ENCODE assay signal across 8 cellular contexts in the genomic region with DNA sequence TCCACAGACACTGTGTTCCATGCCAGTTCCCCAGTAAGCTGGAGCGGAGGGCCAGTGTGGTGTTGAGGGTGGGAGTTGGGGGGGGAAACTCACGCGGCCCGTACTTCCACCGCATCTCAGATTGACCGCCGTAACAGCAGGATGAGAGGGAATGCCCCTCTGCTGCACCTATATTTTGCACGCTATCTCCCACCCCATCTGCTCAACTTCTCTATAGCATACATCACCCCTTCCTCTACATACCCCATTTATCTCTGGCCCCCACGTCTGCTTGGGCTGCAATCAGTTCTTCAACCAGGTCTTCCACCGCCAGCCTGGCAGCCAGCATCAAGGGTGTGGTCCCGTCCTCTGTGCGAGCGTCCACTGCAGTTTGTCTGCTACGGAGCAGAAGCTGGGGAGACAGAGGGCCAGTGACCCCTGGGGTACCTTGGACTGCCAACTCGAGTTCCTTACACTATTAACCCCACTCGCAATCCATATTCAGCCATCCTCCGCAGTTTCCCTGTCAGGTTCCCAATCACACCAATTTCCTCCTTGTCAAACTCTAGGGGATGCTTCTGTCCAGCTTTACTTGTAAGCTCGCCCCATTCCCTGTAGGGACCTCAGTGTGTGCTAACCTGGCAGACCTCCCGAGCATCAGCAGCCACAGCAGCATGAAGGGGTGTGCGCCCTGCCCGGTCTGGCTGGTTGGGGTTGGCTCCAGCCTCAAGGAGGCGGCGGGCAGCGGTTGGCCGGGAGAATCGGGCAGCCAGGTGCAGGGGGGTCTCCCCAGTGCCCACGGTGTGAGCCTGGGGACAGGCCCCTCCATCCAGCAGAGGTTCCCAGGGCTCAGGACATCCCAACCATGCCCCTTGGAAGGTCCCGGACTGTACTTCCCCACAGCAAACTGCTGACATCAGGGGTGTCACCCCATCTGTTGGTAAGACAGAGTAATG. TPM values are rescaled to one million over a fixed set of nuclear protein-coding genes. Genes with fewer than 3 reads are reported as not detected.
DNase-seq lines count a peak whose midpoint lies in the region; ATAC-seq and TF ChIP-seq lines count a peak whose summit lies in the region.

No MANE protein-coding gene starts in this region.

- intact Hi-C loops in A673 (cut with micrococcal nuclease; ENCODE audit: unreplicated experiment), result no loop called here

- CTCF ChIA-PET in A673 (lab: Charles Lee), result no interaction called here

- H3K9me3 ChIP-seq in A673 (ENCODE audit: low read depth, low read length, poor library complexity, severe bottlenecking), result no peaks in the 10 kb centered on the region

- H3K4me1 ChIP-seq in A673 (ENCODE audit: insufficient read depth, low read length, poor library complexity, severe bottlenecking), result peaks cover 34% of the 10 kb centered on the region

- BruUV-seq in A673 (replicated peaks; lab: Mats Ljungman, UMichigan), result TSS peak; percentile 75

- in situ Hi-C loops in astrocyte of the cerebellum (cut with HindIII; ENCODE audit: low sequenced_read_pairs), result no loop called here

- no peaks in the 10 kb centered on the region for H3K27me3 ChIP-seq in A673 (replicated peaks; ENCODE audit: insufficient read depth, low read depth, low read length, poor library complexity)

- no peaks in the 10 kb centered on the region for H3K36me3 ChIP-seq in A673 (ENCODE audit: insufficient read depth, low read length, poor library complexity, severe bottlenecking)

- H3K27me3 Mint-ChIP-seq in IgD-negative memory B cell, result no peaks in the 10 kb centered on the region
- H3K27me3 Mint-ChIP-seq in immature natural killer cell (ENCODE audit: low read depth in 3 of 3), result peaks cover 10 to 16% (median 14%) of the 10 kb centered on the region in 3 donors

- H3K4me3 ChIP-seq in A673 (ENCODE audit: low read depth, low read length, poor library complexity, severe bottlenecking) (peak overlapping the region; percentile 64), astrocyte of the cerebellum (ENCODE audit: low read depth, low read length) (peak overlapping the region; percentile 83)

- TF ChIP-seq CTCF in A673 (conservative IDR thresholded peaks at IDR 0.05; ENCODE audit: low read depth, low read length) (no peak), astrocyte of the cerebellum (IDR thresholded peaks at IDR 0.05; ENCODE audit: low read depth, low read length, missing control alignments) (peak; percentile 6)

- no peaks in the 10 kb centered on the region for H3K36me3 Mint-ChIP-seq in IgD-negative memory B cell
- no peaks in the 10 kb centered on the region for H3K36me3 Mint-ChIP-seq in immature natural killer cell
- peaks cover 28% of the 10 kb centered on the region for H3K36me3 Mint-ChIP-seq in stimulated activated effector memory CD8-positive, alpha-beta T cell treated with anti-CD3 and anti-CD28 coated beads, Interleukin-12 subunit alpha, Interleukin-12 subunit beta, amount 100 ng/mL, for 72 hours

- POLR2A ChIA-PET in A673 (lab: Charles Lee; ENCODE audit: low non-redundant PET), result no interaction called here

- no peak for DNase-seq in A673 (ENCODE audit: low spot score)
- DNase-seq in astrocyte of the cerebellum (ENCODE audit: low read depth), result no peak
- no peak for DNase-seq in immature natural killer cell
- DNase-seq in stimulated activated effector memory CD8-positive, alpha-beta T cell treated with anti-CD3 and anti-CD28 coated beads, Interleukin-12 subunit alpha, Interleukin-12 subunit beta, amount 100 ng/mL, for 72 hours (ENCODE audit: low spot score in 2 of 2), result no peak
- no peak for DNase-seq in Kasumi-1 (lab: John Stamatoyannopoulos, UW)
- DNase-seq in amniotic stem cell (lab: John Stamatoyannopoulos, UW), result no peak

- H3K4me3 Mint-ChIP-seq in IgD-negative memory B cell (peak overlapping the region; percentile 92 to 99 (median 98)), immature natural killer cell (peak overlapping the region; percentile 98 to 99 (median 98))
- H3K4me3 Mint-ChIP-seq in stimulated activated effector memory CD8-positive, alpha-beta T cell treated with anti-CD3 and anti-CD28 coated beads, Interleukin-12 subunit alpha, Interleukin-12 subunit beta, amount 100 ng/mL, for 72 hours, result peak overlapping the region; percentile 99

- H3K4me1 Mint-ChIP-seq in IgD-negative memory B cell (peaks cover 21 to 24% (median 22%) of the 10 kb centered on the region in 3 donors), immature natural killer cell (peaks cover 42 to 44% of the 10 kb centered on the region in 2 donors)
- H3K4me1 Mint-ChIP-seq in stimulated activated effector memory CD8-positive, alpha-beta T cell treated with anti-CD3 and anti-CD28 coated beads, Interleukin-12 subunit alpha, Interleukin-12 subunit beta, amount 100 ng/mL, for 72 hours, result peaks cover 51% of the 10 kb centered on the region

- peak overlapping the region; percentile 96 to 100 (median 99) for H3K27ac Mint-ChIP-seq in IgD-negative memory B cell
- H3K27ac Mint-ChIP-seq in immature natural killer cell, result peak overlapping the region; percentile 99 to 100 (median 100)
- H3K27ac Mint-ChIP-seq in stimulated activated effector memory CD8-positive, alpha-beta T cell treated with anti-CD3 and anti-CD28 coated beads, Interleukin-12 subunit alpha, Interleukin-12 subunit beta, amount 100 ng/mL, for 72 hours, result peak overlapping the region; percentile 99

- no peak for ATAC-seq in stimulated activated effector memory CD8-positive, alpha-beta T cell treated with anti-CD3 and anti-CD28 coated beads, Interleukin-12 subunit alpha, Interleukin-12 subunit beta, amount 100 ng/mL, for 72 hours
- ATAC-seq in HG03457 (IDR thresholded peaks at IDR 0.05; ENCODE audit: unreplicated experiment), result no peak

- no peaks in the 10 kb centered on the region for H3K9me3 Mint-ChIP-seq in IgD-negative memory B cell
- no peaks in the 10 kb centered on the region for H3K9me3 Mint-ChIP-seq in immature natural killer cell
- H3K9me3 Mint-ChIP-seq in stimulated activated effector memory CD8-positive, alpha-beta T cell treated with anti-CD3 and anti-CD28 coated beads, Interleukin-12 subunit alpha, Interleukin-12 subunit beta, amount 100 ng/mL, for 72 hours, result no peaks in the 10 kb centered on the region

- peak overlapping the region; percentile 99 for H3K27ac ChIP-seq in A673 (ENCODE audit: low read depth, low read length, poor library complexity, severe bottlenecking)

RNA-seq across cellular contexts. Expression of a gene that starts 4.5 kb away (rescaled TPM):
- total RNA-seq in A673 (2021), result 4.8 and 6.0 TPM in 2 replicates
- polyA plus RNA-seq in IgD-negative memory B cell (156 TPM), immature natural killer cell (100 to 1,000 TPM in 1 of 3 donors, 10 to 100 TPM in 2; 82.2 to 123 (median 84.5) TPM)

RNA-seq across cellular contexts. Expression of a gene that starts 6.9 kb away (rescaled TPM):
- total RNA-seq in A673 (2021), result 84.0 and 97.2 TPM in 2 replicates
- 3.3 TPM for polyA plus RNA-seq in IgD-negative memory B cell
- 1 to 10 TPM in 2 of 3 donors, under 1 TPM in 1; 0.31 to 2.4 (median 1.6) TPM for polyA plus RNA-seq in immature natural killer cell

RNA-seq across cellular contexts. Expression of a gene that starts 12.9 kb away (rescaled TPM):
- 13.3 and 18.8 TPM in 2 replicates for total RNA-seq in A673 (2021)
- 0.58 TPM for polyA plus RNA-seq in IgD-negative memory B cell
- under 1 TPM in 2 of 3 donors, not detected in 1; 0.25 to 0.57 TPM for polyA plus RNA-seq in immature natural killer cell

RNA-seq across cellular contexts. Expression of a gene that starts 18.7 kb away (rescaled TPM):
- total RNA-seq in A673 (2021), result 62.9 and 67.0 TPM in 2 replicates
- 88.8 TPM for polyA plus RNA-seq in IgD-negative memory B cell
- 100 to 1,000 TPM; 126 to 190 (median 165) TPM for polyA plus RNA-seq in immature natural killer cell

RNA-seq across cellular contexts. Expression of a gene that starts 21.1 kb away (rescaled TPM):
- 102 and 108 TPM in 2 replicates for total RNA-seq in A673 (2021)
- 17.2 TPM for polyA plus RNA-seq in IgD-negative memory B cell
- 10 to 100 TPM; 14.9 to 24.3 (median 17.2) TPM for polyA plus RNA-seq in immature natural killer cell
